In genomic region chr5:6403416-6403815, GRCh38 we compare ENCODE assay signal across 21 cellular contexts.
"Had no signal": no experiment of that assay in that cellular context is flagged by ENCODE, and none has a peak within 500 bp of the region (broad histone marks: within the 10 kb centered on the region; RNA-seq: fewer than 3 reads in every experiment).

No MANE protein-coding gene starts in this region.

- H3K4me1 ChIP-seq: psoas muscle, sigmoid colon, stomach, transverse colon had no signal

- DNase-seq: cortex of kidney; dorsolateral prefrontal cortex; effector memory CD4-positive, alpha-beta T cell; esophagus squamous epithelium; left colon; left ventricle myocardium superior; mesendoderm; naive B cell; nephron progenitor cell; psoas muscle; sigmoid colon; stimulated activated CD4-positive, alpha-beta T cell treated with anti-CD3 and anti-CD28 coated beads, Interleukin-12 subunit alpha, Interleukin-12 subunit beta, amount 100 ng/mL, for 4 hours; stimulated activated naive CD4-positive, alpha-beta T cell; stomach; substantia nigra; transverse colon had no signal

- ATAC-seq: left colon, left ventricle myocardium superior had no signal

- H3K9me3 ChIP-seq: esophagus squamous epithelium, neutrophil, psoas muscle, sigmoid colon, stomach, thoracic aorta, transverse colon had no signal

- H3K36me3 ChIP-seq: esophagus squamous epithelium, neutrophil, sigmoid colon, stomach, thoracic aorta, transverse colon had no signal

- H3K4me3 ChIP-seq: dorsolateral prefrontal cortex, esophagus squamous epithelium, lung, psoas muscle, sigmoid colon, skin epidermis, stomach, thoracic aorta, transverse colon had no signal

- H3K27me3 ChIP-seq: sigmoid colon, stomach, transverse colon had no signal

- H3K27ac ChIP-seq: dorsolateral prefrontal cortex, epithelial cell of prostate, esophagus squamous epithelium, neutrophil, psoas muscle, sigmoid colon, stomach, thoracic aorta, transverse colon had no signal
